In the genomic region with DNA sequence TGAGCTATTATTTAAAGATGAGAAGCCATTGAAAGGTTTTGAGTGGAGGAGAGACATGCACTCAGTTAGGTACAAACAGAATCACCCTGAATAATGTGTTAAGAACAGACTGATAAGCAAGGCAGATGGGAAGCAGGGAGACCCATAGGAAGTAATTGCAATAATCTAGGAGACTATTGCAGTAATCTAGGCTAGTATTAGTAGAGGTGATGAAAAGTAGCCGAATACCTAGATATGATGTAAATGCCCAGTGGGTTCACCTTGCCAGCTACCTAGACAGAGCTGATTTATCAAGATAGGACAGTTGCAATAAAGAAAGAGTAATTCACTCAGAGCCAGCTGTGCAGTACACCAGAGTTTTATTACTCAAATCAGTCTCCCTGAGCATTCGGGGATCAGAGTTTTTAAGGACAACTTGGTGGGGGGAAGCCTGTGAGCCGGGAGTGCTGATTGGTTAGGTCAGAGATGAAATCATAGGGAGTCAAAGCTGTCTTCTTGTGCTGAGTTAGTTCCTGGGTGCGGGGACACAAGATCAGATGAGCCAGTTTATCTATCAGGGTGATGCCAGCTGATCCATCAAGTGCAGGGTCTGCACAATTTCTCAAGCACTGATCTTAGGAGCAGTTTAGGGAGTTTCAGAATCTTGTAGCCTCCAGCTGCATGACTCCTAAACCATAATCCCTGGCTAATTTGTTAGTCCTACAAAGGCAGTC, we compare ENCODE assay signal across 19 cellular contexts.
DNase-seq lines count a peak whose midpoint lies in the region; ATAC-seq, FAIRE-seq and TF ChIP-seq lines count a peak whose summit lies in the region.
"Had no signal": no experiment of that assay in that cellular context is flagged by ENCODE, and none has a peak within 500 bp of the region (broad histone marks: within the 10 kb centered on the region; RNA-seq: fewer than 3 reads in every experiment).

No MANE protein-coding gene starts in this region.

- peak overlapping the region; percentile 87 for H3K9ac ChIP-seq in iPS-15b (ENCODE audit: low read depth, low read length)
- H3K9ac ChIP-seq: BLaER1 treated with 17β-estradiol and CSF1 and Interleukin-3, amounts not matched to agents 10 nM and 100 nM had no signal

- peak overlapping the region; percentile 99 for H3K27ac Mint-ChIP-seq in WTC11
- peak overlapping the region; percentile 25 for H3K27ac Mint-ChIP-seq in nephron progenitor cell
- H3K27ac Mint-ChIP-seq in CD8-positive, alpha-beta memory T cell, result no peak overlapping the region
- H3K27ac Mint-ChIP-seq in activated CD4-positive, alpha-beta memory T cell treated with anti-CD3 and anti-CD28 coated beads for 36 hours, result no peak overlapping the region
- H3K27ac Mint-ChIP-seq in CD4-positive, alpha-beta memory T cell, result no peak overlapping the region

- intact Hi-C loops in activated CD4-positive, alpha-beta memory T cell treated with anti-CD3 and anti-CD28 coated beads for 36 hours (cut with micrococcal nuclease), result no loop called here
- intact Hi-C loops in CD4-positive, alpha-beta memory T cell (cut with micrococcal nuclease), result no loop called here

- no peaks in the 10 kb centered on the region for H3K36me3 ChIP-seq in iPS-15b (ENCODE audit: control insufficient read depth, insufficient read depth, low read length)
- H3K36me3 ChIP-seq in CD8-positive, alpha-beta memory T cell (ENCODE audit: insufficient read depth, low read length), result no peaks in the 10 kb centered on the region
- no peaks in the 10 kb centered on the region for H3K36me3 ChIP-seq in CD4-positive, alpha-beta memory T cell (ENCODE audit: insufficient read depth, low read length)
- H3K36me3 ChIP-seq: HAP-1 had no signal

- no peaks in the 10 kb centered on the region for H3K9me3 Mint-ChIP-seq in WTC11
- H3K9me3 Mint-ChIP-seq in nephron progenitor cell, result no peaks in the 10 kb centered on the region
- no peaks in the 10 kb centered on the region for H3K9me3 Mint-ChIP-seq in CD8-positive, alpha-beta memory T cell
- no peaks in the 10 kb centered on the region for H3K9me3 Mint-ChIP-seq in activated CD4-positive, alpha-beta memory T cell treated with anti-CD3 and anti-CD28 coated beads for 36 hours
- H3K9me3 Mint-ChIP-seq in CD4-positive, alpha-beta memory T cell, result no peaks in the 10 kb centered on the region

- H3K4me3 ChIP-seq in iPS-15b (ENCODE audit: low read depth, low read length), result peak overlapping the region; percentile 80
- no peak overlapping the region for H3K4me3 ChIP-seq in CD8-positive, alpha-beta memory T cell (ENCODE audit: low read length)
- no peak overlapping the region for H3K4me3 ChIP-seq in CD4-positive, alpha-beta memory T cell (ENCODE audit: low read length in 2 of 2)
- H3K4me3 ChIP-seq: BLaER1 treated with 17β-estradiol and CSF1 and Interleukin-3, amounts not matched to agents 10 nM and 100 nM had no signal

- TF ChIP-seq CTCF in WTC11 (IDR thresholded peaks at IDR 0.05) (no peak), nephron progenitor cell (IDR thresholded peaks at IDR 0.05) (no peak)

- H3K4me1 ChIP-seq in iPS-15b (ENCODE audit: control insufficient read depth, insufficient read depth, low read length), result peaks cover 13% of the 10 kb centered on the region
- H3K4me1 ChIP-seq in CD8-positive, alpha-beta memory T cell (ENCODE audit: insufficient read depth, low read length), result no peaks in the 10 kb centered on the region
- H3K4me1 ChIP-seq in CD4-positive, alpha-beta memory T cell (ENCODE audit: insufficient read depth, low read length), result no peaks in the 10 kb centered on the region
- H3K4me1 ChIP-seq: BLaER1 treated with 17β-estradiol and CSF1 and Interleukin-3, amounts not matched to agents 10 nM and 100 nM had no signal

- DNase-seq in GM12892 (ENCODE audit: insufficient read length) (no peak), WTC11 (ENCODE audit: low spot score) (no peak), nephron progenitor cell (no peak), NCI-H2029 (lab: John Stamatoyannopoulos, UW) (no peak)
- no peak for DNase-seq in CD8-positive, alpha-beta memory T cell
- DNase-seq in activated CD4-positive, alpha-beta memory T cell treated with anti-CD3 and anti-CD28 coated beads for 36 hours, result no peak
- no peak for DNase-seq in CD4-positive, alpha-beta memory T cell
- DNase-seq: DMS 273 treated with DMSO at 0.1 percent for 48 hours, MV-4-11, NCI-H1417, NCI-H2029 treated with DMSO at 0.1 percent for 48 hours, NCI-H2171 treated with DMSO at 0.1 percent for 48 hours, NCI-H748 treated with DMSO at 0.1 percent for 48 hours had no signal

- peak overlapping the region; percentile 84 for H3K4me3 Mint-ChIP-seq in WTC11
- peak overlapping the region; percentile 22 for H3K4me3 Mint-ChIP-seq in nephron progenitor cell
- no peak overlapping the region for H3K4me3 Mint-ChIP-seq in CD8-positive, alpha-beta memory T cell
- H3K4me3 Mint-ChIP-seq in activated CD4-positive, alpha-beta memory T cell treated with anti-CD3 and anti-CD28 coated beads for 36 hours, result no peak overlapping the region
- H3K4me3 Mint-ChIP-seq in CD4-positive, alpha-beta memory T cell, result no peak overlapping the region

- H3K27ac ChIP-seq in CD8-positive, alpha-beta memory T cell (ENCODE audit: low read depth, low read length), result no peak overlapping the region
- H3K27ac ChIP-seq in CD4-positive, alpha-beta memory T cell (ENCODE audit: low read depth, low read length), result no peak overlapping the region
- H3K27ac ChIP-seq: BLaER1 treated with 17β-estradiol and CSF1 and Interleukin-3, amounts not matched to agents 10 nM and 100 nM; RWPE1 had no signal

- no peaks in the 10 kb centered on the region for H3K27me3 ChIP-seq in iPS-15b (ENCODE audit: control insufficient read depth, insufficient read depth, low read length)
- H3K27me3 ChIP-seq in CD8-positive, alpha-beta memory T cell (ENCODE audit: insufficient read depth, low read length, poor library complexity, severe bottlenecking), result no peaks in the 10 kb centered on the region
- no peaks in the 10 kb centered on the region for H3K27me3 ChIP-seq in CD4-positive, alpha-beta memory T cell (ENCODE audit: insufficient read depth, low read length)

- H3K36me3 Mint-ChIP-seq in WTC11, result peaks cover 3% of the 10 kb centered on the region
- no peaks in the 10 kb centered on the region for H3K36me3 Mint-ChIP-seq in nephron progenitor cell (ENCODE audit: low read depth)
- peaks cover 0 to 1% (median 0%) of the 10 kb centered on the region in 3 donors for H3K36me3 Mint-ChIP-seq in CD8-positive, alpha-beta memory T cell
- no peaks in the 10 kb centered on the region for H3K36me3 Mint-ChIP-seq in activated CD4-positive, alpha-beta memory T cell treated with anti-CD3 and anti-CD28 coated beads for 36 hours
- peaks cover 0 to 2% of the 10 kb centered on the region in 2 donors for H3K36me3 Mint-ChIP-seq in CD4-positive, alpha-beta memory T cell

- peak; percentile 74 for FAIRE-seq in GM12892 (lab: Jason Lieb, UNC)
- FAIRE-seq: A204.1 had no signal

- POLR2A ChIA-PET in WTC11 (lab: Charles Lee), result no interaction called here
- POLR2A ChIA-PET in CD8-positive, alpha-beta memory T cell (lab: Charles Lee), result no interaction called here
- POLR2A ChIA-PET in activated CD4-positive, alpha-beta memory T cell treated with anti-CD3 and anti-CD28 coated beads for 36 hours (lab: Charles Lee), result no interaction called here
- POLR2A ChIA-PET in CD4-positive, alpha-beta memory T cell (lab: Charles Lee; ENCODE audit: partially characterized antibody), result no interaction called here

- no peak for ATAC-seq in WTC11
- ATAC-seq: PC-3 had no signal

- H3K27me3 Mint-ChIP-seq in WTC11 (ENCODE audit: low read depth), result no peaks in the 10 kb centered on the region
- H3K27me3 Mint-ChIP-seq in nephron progenitor cell (ENCODE audit: low read depth, poor library complexity), result peaks cover 5% of the 10 kb centered on the region
- H3K27me3 Mint-ChIP-seq in CD8-positive, alpha-beta memory T cell, result no peaks in the 10 kb centered on the region
- H3K27me3 Mint-ChIP-seq in activated CD4-positive, alpha-beta memory T cell treated with anti-CD3 and anti-CD28 coated beads for 36 hours, result no peaks in the 10 kb centered on the region
- H3K27me3 Mint-ChIP-seq in CD4-positive, alpha-beta memory T cell, result no peaks in the 10 kb centered on the region

- H3K4me1 Mint-ChIP-seq in WTC11, result peaks cover 31% of the 10 kb centered on the region
- H3K4me1 Mint-ChIP-seq in nephron progenitor cell, result peaks cover 13% of the 10 kb centered on the region
- H3K4me1 Mint-ChIP-seq in CD8-positive, alpha-beta memory T cell, result no peaks in the 10 kb centered on the region
- peaks cover 4% of the 10 kb centered on the region for H3K4me1 Mint-ChIP-seq in activated CD4-positive, alpha-beta memory T cell treated with anti-CD3 and anti-CD28 coated beads for 36 hours (ENCODE audit: low read depth)
- no peaks in the 10 kb centered on the region for H3K4me1 Mint-ChIP-seq in CD4-positive, alpha-beta memory T cell

- CTCF ChIA-PET in WTC11 (lab: Charles Lee), result no interaction called here
- CTCF ChIA-PET in CD8-positive, alpha-beta memory T cell (lab: Charles Lee), result no interaction called here
- CTCF ChIA-PET in activated CD4-positive, alpha-beta memory T cell treated with anti-CD3 and anti-CD28 coated beads for 36 hours (lab: Charles Lee), result no interaction called here
- CTCF ChIA-PET in CD4-positive, alpha-beta memory T cell (lab: Charles Lee; ENCODE audit: partially characterized antibody), result no interaction called here

- H3K9me3 ChIP-seq in iPS-15b (ENCODE audit: control insufficient read depth, insufficient read depth, low read length), result no peaks in the 10 kb centered on the region
- H3K9me3 ChIP-seq in CD8-positive, alpha-beta memory T cell (ENCODE audit: low read length), result no peaks in the 10 kb centered on the region
- no peaks in the 10 kb centered on the region for H3K9me3 ChIP-seq in CD4-positive, alpha-beta memory T cell (ENCODE audit: control insufficient read depth in 1 of 2, low read length in 2 of 2)
- H3K9me3 ChIP-seq: BLaER1 treated with 17β-estradiol and CSF1 and Interleukin-3, amounts not matched to agents 10 nM and 100 nM; HAP-1 had no signal

- no peak for TF ChIP-seq POLR2A in GM12892 (IDR thresholded peaks at IDR 0.05; ENCODE audit: low read depth, low read length)

TF ChIP-seq in WTC11, 78 proteins besides CTCF, POLR2A, EP300 and RAD21 (continues in another document):
- TF ChIP-seq, protein P1, sequence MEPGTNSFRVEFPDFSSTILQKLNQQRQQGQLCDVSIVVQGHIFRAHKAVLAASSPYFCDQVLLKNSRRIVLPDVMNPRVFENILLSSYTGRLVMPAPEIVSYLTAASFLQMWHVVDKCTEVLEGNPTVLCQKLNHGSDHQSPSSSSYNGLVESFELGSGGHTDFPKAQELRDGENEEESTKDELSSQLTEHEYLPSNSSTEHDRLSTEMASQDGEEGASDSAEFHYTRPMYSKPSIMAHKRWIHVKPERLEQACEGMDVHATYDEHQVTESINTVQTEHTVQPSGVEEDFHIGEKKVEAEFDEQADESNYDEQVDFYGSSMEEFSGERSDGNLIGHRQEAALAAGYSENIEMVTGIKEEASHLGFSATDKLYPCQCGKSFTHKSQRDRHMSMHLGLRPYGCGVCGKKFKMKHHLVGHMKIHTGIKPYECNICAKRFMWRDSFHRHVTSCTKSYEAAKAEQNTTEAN (CRISPR knock-in tag; IDR thresholded peaks at IDR 0.05), result no peak
- TF ChIP-seq CBFB (CRISPR knock-in tag; IDR thresholded peaks at IDR 0.05; ENCODE audit: low read depth), result no peak
- TF ChIP-seq NR2C2 (CRISPR knock-in tag; IDR thresholded peaks at IDR 0.05), result no peak

Comparison
In these comparisons a context has a peak if more than half of its experiments do, and no peak if none do; other contexts are left out.
1. H3K27ac Mint-ChIP-seq: peak in WTC11 (single experiment) and nephron progenitor cell (single experiment); none in CD8-positive, alpha-beta memory T cell (0 of 8), activated CD4-positive, alpha-beta memory T cell treated with anti-CD3 and anti-CD28 coated beads for 36 hours (single experiment) and CD4-positive, alpha-beta memory T cell (0 of 7).
2. H3K4me3 Mint-ChIP-seq: peak in WTC11 (single experiment) and nephron progenitor cell (single experiment); none in CD8-positive, alpha-beta memory T cell (0 of 7), activated CD4-positive, alpha-beta memory T cell treated with anti-CD3 and anti-CD28 coated beads for 36 hours (single experiment) and CD4-positive, alpha-beta memory T cell (0 of 8).